Comparison of ENCODE assay signal across 7 cellular contexts in the genomic region with DNA sequence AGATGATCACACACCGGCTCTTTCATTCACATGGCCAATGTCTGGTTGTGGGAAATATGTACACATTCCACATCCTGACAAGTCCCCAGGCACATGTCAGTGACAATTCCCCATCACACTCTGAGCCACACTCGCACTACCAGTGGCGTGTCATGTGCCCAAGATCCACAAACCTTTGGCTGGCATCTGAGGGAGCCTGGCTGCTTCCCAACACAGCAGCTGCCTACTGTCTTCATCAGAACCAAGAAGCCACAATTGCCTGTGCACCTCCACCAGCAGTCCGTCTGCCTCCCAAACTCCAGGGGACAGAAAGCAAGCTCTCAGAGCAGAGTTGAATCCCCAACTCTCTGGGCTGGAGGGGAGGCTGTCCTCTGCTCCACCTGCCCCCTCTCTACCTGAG. TPM values are rescaled to one million over a fixed set of nuclear protein-coding genes. Genes with fewer than 3 reads are reported as not detected.
"Had no signal": no experiment of that assay in that cellular context is flagged by ENCODE, and none has a peak within 500 bp of the region (broad histone marks: within the 10 kb centered on the region; RNA-seq: fewer than 3 reads in every experiment).

No MANE protein-coding gene starts in this region.

RNA-seq across cellular contexts. Expression of a gene that starts 16.3 kb away (rescaled TPM):
- total RNA-seq: activated CD4-positive, alpha-beta memory T cell treated with anti-CD3 and anti-CD28 coated beads, Interleukin-2, amount 10 ng/mL, durations not matched to agents 7 days and 5 days; activated CD4-positive, alpha-beta T cell treated with anti-CD3 and anti-CD28 coated beads for 36 hours; activated CD8-positive, alpha-beta memory T cell treated with anti-CD3 and anti-CD28 coated beads for 36 hours; activated naive CD4-positive, alpha-beta T cell treated with anti-CD3 and anti-CD28 coated beads for 36 hours; activated T-helper 17 cell treated with anti-CD3 and anti-CD28 coated beads, Interleukin-2, amount 50 U/mL, for 72 hours; MCF 10A; T-helper 1 cell treated with Interleukin-12 subunit alpha and Interleukin-12 subunit beta and Interleukin-4 antibody, amounts not matched to agents 30 ng/mL and 1 ng/mL, for 36 hours had no signal
